ENCODE assay signal across 1 cellular context in the genomic region with DNA sequence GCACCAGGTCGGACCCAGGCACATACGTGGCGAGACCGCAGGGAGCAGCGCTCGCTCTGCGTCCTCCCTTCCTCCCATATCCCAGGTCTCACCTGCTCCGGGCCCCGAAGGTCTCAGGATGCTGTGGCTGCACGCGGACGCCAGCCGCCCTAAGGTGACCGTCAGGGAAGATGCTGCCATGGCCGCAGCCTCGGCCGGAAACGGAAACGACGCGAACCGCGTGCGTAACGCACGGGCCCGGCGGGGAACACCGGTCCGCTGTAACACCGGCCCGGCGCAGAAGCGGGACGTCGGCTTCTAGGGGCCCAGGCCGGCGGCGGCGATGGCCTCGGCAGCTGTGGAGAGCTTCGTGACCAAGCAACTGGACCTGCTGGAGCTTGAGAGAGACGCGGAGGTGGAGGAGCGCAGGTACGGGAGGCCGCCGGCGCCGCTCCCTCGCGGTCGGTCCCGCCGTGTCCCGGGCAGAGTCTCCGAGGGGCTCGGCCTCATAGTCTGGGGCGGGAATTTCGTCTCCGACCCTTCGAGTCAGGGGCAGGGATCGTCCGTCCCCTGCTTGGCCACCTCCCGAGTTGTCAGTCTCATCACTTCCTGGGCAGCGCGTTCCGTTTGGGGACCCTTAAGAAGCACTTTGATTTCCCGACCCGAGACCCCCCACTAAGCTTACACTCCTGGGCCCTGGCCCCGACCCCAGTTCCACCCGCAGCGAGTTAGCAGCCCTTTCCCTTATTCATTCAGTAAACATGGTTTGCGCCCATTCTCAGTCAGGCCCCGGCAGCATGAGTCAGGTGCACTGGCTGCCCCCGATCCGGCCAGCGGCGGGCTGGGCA.
A peak's percentile ranks its signal among the peaks of the same experiment; 100 is the strongest.
TF ChIP-seq lines count a peak whose summit lies in the region.

A gene (plus strand): TSS at position 261 of the 827 bp plus-strand sequence. CDS start 62 bp downstream, at position 323.
A gene (minus strand): TSS at position 202 of the 827 bp plus-strand sequence. CDS start 22 bp downstream, at position 180.

TF ChIP-seq in HepG2, 621 proteins besides CTCF, POLR2A, EP300 and RAD21 (continued from another document and continues in another):
- TF ChIP-seq, protein P1, sequence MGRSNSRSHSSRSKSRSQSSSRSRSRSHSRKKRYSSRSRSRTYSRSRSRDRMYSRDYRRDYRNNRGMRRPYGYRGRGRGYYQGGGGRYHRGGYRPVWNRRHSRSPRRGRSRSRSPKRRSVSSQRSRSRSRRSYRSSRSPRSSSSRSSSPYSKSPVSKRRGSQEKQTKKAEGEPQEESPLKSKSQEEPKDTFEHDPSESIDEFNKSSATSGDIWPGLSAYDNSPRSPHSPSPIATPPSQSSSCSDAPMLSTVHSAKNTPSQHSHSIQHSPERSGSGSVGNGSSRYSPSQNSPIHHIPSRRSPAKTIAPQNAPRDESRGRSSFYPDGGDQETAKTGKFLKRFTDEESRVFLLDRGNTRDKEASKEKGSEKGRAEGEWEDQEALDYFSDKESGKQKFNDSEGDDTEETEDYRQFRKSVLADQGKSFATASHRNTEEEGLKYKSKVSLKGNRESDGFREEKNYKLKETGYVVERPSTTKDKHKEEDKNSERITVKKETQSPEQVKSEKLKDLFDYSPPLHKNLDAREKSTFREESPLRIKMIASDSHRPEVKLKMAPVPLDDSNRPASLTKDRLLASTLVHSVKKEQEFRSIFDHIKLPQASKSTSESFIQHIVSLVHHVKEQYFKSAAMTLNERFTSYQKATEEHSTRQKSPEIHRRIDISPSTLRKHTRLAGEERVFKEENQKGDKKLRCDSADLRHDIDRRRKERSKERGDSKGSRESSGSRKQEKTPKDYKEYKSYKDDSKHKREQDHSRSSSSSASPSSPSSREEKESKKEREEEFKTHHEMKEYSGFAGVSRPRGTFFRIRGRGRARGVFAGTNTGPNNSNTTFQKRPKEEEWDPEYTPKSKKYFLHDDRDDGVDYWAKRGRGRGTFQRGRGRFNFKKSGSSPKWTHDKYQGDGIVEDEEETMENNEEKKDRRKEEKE (IDR thresholded peaks at IDR 0.05), result no peak
- TF ChIP-seq ZFP62 (CRISPR knock-in tag; IDR thresholded peaks at IDR 0.05) (no peak), ZNF335 (CRISPR knock-in tag; IDR thresholded peaks at IDR 0.05) (peak; percentile 59; the same call in 1 of the 2 replicates), ZNF569 (CRISPR knock-in tag; IDR thresholded peaks at IDR 0.05; ENCODE audit: borderline replicate concordance) (no peak), ZNF30 (CRISPR knock-in tag; IDR thresholded peaks at IDR 0.05) (no peak; the same call in 1 of the 2 replicates), NFYB (CRISPR knock-in tag; IDR thresholded peaks at IDR 0.05) (no peak), AHR (CRISPR knock-in tag; IDR thresholded peaks at IDR 0.05) (peak; percentile 96), YY1 (IDR thresholded peaks at IDR 0.05; ENCODE audit: insufficient read depth, insufficient replicate concordance, low read depth, low read length) (peak; percentile 97), SP140L (CRISPR knock-in tag; IDR thresholded peaks at IDR 0.05; ENCODE audit: borderline replicate concordance) (no peak), FOXO1 (CRISPR knock-in tag; IDR thresholded peaks at IDR 0.05) (peak; percentile 87), SOX13 (IDR thresholded peaks at IDR 0.05) (peak; percentile 24; the same call in 1 of the 2 replicates), SOX13 (CRISPR knock-in tag; conservative IDR thresholded peaks at IDR 0.05 in 1 of 2, IDR thresholded peaks at IDR 0.05 in 1 of 2) (peak in 1 of 2 experiments; percentile 47; a peak in 1 of 4 replicates), JUN (CRISPR knock-in tag; IDR thresholded peaks at IDR 0.05) (peak; percentile 54; the same call in 1 of the 2 replicates), IRX3 (CRISPR knock-in tag; IDR thresholded peaks at IDR 0.05; ENCODE audit: borderline replicate concordance, low read depth) (0 out of 2 replicates have a peak, but pooled peaks have one; percentile 47), ZKSCAN8 (CRISPR knock-in tag; IDR thresholded peaks at IDR 0.05; ENCODE audit: borderline replicate concordance) (peak; percentile 80), RARA (CRISPR knock-in tag; IDR thresholded peaks at IDR 0.05) (peak; percentile 61), ZFAT (CRISPR knock-in tag; conservative IDR thresholded peaks at IDR 0.05) (no peak), GATAD1 (CRISPR knock-in tag; IDR thresholded peaks at IDR 0.05) (peak; percentile 100), SRSF4 (IDR thresholded peaks at IDR 0.05; ENCODE audit: low read depth, low read length, poor library complexity, severe bottlenecking) (no peak)
- TF ChIP-seq, protein P2, sequence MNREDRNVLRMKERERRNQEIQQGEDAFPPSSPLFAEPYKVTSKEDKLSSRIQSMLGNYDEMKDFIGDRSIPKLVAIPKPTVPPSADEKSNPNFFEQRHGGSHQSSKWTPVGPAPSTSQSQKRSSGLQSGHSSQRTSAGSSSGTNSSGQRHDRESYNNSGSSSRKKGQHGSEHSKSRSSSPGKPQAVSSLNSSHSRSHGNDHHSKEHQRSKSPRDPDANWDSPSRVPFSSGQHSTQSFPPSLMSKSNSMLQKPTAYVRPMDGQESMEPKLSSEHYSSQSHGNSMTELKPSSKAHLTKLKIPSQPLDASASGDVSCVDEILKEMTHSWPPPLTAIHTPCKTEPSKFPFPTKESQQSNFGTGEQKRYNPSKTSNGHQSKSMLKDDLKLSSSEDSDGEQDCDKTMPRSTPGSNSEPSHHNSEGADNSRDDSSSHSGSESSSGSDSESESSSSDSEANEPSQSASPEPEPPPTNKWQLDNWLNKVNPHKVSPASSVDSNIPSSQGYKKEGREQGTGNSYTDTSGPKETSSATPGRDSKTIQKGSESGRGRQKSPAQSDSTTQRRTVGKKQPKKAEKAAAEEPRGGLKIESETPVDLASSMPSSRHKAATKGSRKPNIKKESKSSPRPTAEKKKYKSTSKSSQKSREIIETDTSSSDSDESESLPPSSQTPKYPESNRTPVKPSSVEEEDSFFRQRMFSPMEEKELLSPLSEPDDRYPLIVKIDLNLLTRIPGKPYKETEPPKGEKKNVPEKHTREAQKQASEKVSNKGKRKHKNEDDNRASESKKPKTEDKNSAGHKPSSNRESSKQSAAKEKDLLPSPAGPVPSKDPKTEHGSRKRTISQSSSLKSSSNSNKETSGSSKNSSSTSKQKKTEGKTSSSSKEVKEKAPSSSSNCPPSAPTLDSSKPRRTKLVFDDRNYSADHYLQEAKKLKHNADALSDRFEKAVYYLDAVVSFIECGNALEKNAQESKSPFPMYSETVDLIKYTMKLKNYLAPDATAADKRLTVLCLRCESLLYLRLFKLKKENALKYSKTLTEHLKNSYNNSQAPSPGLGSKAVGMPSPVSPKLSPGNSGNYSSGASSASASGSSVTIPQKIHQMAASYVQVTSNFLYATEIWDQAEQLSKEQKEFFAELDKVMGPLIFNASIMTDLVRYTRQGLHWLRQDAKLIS (CRISPR knock-in tag; IDR thresholded peaks at IDR 0.05), result no peak
- TF ChIP-seq, protein P3, sequence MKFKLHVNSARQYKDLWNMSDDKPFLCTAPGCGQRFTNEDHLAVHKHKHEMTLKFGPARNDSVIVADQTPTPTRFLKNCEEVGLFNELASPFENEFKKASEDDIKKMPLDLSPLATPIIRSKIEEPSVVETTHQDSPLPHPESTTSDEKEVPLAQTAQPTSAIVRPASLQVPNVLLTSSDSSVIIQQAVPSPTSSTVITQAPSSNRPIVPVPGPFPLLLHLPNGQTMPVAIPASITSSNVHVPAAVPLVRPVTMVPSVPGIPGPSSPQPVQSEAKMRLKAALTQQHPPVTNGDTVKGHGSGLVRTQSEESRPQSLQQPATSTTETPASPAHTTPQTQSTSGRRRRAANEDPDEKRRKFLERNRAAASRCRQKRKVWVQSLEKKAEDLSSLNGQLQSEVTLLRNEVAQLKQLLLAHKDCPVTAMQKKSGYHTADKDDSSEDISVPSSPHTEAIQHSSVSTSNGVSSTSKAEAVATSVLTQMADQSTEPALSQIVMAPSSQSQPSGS (CRISPR knock-in tag; IDR thresholded peaks at IDR 0.05), result peak; percentile 80; the same call in 1 of the 2 replicates
- TF ChIP-seq, protein P4, sequence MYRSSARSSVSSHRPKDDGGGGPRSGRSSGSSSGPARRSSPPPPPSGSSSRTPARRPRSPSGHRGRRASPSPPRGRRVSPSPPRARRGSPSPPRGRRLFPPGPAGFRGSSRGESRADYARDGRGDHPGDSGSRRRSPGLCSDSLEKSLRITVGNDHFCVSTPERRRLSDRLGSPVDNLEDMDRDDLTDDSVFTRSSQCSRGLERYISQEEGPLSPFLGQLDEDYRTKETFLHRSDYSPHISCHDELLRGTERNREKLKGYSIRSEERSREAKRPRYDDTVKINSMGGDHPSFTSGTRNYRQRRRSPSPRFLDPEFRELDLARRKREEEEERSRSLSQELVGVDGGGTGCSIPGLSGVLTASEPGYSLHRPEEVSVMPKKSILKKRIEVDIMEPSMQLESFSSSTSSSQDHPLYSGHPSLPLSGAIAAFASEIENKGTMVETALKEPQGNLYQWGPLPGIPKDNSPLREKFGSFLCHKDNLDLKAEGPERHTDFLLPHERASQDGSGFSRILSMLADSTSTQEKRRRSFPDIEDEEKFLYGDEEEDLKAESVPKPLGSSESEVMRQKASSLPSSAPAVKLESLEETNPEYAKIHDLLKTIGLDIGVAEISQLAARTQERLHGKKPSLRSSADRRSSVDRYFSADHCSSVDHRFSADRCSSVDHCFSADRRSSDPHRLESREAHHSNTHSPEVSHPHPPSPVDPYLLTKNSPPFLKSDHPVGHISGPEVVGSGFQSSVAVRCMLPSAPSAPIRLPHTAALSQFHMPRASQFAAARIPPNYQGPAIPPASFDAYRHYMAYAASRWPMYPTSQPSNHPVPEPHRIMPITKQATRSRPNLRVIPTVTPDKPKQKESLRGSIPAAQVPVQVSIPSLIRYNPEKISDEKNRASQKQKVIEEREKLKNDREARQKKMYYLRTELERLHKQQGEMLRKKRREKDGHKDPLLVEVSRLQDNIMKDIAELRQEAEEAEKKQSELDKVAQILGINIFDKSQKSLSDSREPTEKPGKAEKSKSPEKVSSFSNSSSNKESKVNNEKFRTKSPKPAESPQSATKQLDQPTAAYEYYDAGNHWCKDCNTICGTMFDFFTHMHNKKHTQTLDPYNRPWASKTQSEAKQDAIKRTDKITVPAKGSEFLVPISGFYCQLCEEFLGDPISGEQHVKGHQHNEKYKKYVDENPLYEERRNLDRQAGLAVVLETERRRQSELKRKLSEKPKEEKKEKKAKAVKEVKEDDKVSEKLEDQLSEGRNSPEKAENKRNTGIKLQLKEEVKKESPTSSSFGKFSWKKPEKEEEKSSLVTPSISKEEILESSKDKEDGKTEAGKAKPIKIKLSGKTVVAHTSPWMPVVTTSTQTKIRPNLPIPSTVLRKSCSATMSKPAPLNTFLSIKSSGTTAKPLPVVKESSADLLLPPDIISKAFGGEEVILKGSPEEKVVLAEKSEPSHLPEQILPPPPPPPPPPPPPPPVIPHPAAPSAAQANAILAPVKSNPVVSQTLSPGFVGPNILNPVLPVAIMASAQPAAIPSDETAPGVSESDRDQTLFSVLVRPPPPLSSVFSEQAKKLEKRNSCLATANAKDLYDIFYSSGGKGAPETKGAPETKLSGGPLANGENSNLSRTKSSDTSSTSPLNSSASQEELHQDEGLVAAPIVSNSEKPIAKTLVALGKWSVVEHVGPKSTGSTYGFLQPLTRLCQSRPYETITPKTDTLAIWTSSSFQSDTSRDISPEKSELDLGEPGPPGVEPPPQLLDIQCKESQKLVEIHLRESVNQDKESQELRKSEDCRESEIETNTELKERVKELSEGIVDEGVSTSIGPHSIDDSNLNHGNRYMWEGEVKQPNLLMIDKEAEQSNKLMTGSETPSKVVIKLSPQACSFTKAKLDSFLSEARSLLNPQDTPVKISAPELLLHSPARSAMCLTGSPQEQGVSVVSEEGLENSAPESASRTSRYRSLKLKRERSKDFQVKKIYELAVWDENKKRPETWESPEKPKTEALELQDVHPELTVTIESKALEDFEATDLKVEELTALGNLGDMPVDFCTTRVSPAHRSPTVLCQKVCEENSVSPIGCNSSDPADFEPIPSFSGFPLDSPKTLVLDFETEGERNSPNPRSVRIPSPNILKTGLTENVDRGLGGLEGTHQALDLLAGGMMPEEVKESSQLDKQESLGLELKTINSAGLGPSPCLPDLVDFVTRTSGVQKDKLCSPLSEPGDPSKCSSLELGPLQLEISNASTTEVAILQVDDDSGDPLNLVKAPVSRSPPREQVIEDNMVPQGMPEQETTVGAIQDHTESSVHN (CRISPR knock-in tag; IDR thresholded peaks at IDR 0.05), result no peak; the same call in 1 of the 2 replicates
- TF ChIP-seq, protein P5, sequence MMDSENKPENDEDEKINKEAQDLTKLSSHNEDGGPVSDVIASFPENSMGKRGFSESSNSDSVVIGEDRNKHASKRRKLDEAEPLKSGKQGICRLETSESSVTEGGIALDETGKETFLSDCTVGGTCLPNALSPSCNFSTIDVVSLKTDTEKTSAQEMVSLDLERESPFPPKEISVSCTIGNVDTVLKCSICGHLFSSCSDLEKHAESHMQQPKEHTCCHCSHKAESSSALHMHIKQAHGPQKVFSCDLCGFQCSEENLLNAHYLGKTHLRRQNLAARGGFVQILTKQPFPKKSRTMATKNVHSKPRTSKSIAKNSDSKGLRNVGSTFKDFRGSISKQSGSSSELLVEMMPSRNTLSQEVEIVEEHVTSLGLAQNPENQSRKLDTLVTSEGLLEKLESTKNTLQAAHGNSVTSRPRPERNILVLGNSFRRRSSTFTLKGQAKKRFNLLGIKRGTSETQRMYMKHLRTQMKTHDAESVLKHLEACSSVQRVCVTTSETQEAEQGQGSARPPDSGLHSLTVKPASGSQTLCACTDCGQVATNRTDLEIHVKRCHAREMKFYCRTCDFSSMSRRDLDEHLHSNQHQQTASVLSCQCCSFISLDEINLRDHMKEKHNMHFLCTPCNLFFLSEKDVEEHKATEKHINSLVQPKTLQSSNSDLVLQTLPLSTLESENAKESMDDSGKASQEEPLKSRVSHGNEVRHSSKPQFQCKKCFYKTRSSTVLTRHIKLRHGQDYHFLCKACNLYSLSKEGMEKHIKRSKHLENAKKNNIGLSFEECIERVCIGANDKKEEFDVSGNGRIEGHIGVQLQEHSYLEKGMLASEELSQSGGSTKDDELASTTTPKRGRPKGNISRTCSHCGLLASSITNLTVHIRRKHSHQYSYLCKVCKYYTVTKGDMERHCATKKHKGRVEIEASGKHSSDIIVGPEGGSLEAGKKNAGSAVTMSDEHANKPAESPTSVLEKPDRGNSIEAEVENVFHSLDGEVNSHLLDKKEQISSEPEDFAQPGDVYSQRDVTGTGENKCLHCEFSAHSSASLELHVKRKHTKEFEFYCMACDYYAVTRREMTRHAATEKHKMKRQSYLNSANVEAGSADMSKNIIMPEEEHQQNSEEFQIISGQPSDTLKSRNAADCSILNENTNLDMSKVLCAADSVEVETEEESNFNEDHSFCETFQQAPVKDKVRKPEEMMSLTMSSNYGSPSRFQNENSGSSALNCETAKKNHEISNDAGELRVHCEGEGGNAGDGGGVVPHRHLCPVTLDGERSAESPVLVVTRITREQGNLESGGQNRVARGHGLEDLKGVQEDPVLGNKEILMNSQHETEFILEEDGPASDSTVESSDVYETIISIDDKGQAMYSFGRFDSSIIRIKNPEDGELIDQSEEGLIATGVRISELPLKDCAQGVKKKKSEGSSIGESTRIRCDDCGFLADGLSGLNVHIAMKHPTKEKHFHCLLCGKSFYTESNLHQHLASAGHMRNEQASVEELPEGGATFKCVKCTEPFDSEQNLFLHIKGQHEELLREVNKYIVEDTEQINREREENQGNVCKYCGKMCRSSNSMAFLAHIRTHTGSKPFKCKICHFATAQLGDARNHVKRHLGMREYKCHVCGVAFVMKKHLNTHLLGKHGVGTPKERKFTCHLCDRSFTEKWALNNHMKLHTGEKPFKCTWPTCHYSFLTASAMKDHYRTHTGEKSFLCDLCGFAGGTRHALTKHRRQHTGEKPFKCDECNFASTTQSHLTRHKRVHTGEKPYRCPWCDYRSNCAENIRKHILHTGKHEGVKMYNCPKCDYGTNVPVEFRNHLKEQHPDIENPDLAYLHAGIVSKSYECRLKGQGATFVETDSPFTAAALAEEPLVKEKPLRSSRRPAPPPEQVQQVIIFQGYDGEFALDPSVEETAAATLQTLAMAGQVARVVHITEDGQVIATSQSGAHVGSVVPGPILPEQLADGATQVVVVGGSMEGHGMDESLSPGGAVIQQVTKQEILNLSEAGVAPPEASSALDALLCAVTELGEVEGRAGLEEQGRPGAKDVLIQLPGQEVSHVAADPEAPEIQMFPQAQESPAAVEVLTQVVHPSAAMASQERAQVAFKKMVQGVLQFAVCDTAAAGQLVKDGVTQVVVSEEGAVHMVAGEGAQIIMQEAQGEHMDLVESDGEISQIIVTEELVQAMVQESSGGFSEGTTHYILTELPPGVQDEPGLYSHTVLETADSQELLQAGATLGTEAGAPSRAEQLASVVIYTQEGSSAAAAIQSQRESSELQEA (CRISPR knock-in tag; IDR thresholded peaks at IDR 0.05; ENCODE audit: not compliant biosample characterization), result peak; percentile 59
